In genomic region chr5:16570121-16570815, GRCh38 we compare ENCODE assay signal across 20 cellular contexts. TPM values are rescaled to one million over a fixed set of nuclear protein-coding genes. Genes with fewer than 3 reads are reported as not detected.
A peak's percentile ranks its signal among the peaks of the same experiment; 100 is the strongest.
DNase-seq lines count a peak whose midpoint lies in the region; ATAC-seq, FAIRE-seq and TF ChIP-seq lines count a peak whose summit lies in the region.
"Had no signal": no experiment of that assay in that cellular context is flagged by ENCODE, and none has a peak within 500 bp of the region (broad histone marks: within the 10 kb centered on the region; RNA-seq: fewer than 3 reads in every experiment).

No MANE protein-coding gene starts in this region.

- 72% methylated on average over 3 of the region's 3 CpGs for WGBS in SK-N-SH (ENCODE audit: low lambda C conversion rate)

- H2AFZ ChIP-seq in SK-N-SH (ENCODE audit: low read depth) (no peak overlapping the region), fibroblast of lung (ENCODE audit: low read length) (no peak overlapping the region)
- H2AFZ ChIP-seq: parathyroid adenoma had no signal

- POLR2A ChIA-PET in SK-N-SH (lab: Yijun Ruan, JAX): no interaction called here

- peak; percentile 18 for DNase-seq in SK-N-SH
- no peak for DNase-seq in SK-N-MC (ENCODE audit: low read depth, low spot score)
- peak; percentile 34 to 62 for DNase-seq in fibroblast of lung (ENCODE audit: low read depth in 2 of 2)
- DNase-seq in substantia nigra (lab: John Stamatoyannopoulos, UW): no peak
- no peak for DNase-seq in GM12891 (ENCODE audit: insufficient read length, low spot score)
- no peak for DNase-seq in hypothalamus (lab: John Stamatoyannopoulos, UW)
- DNase-seq in tibial artery: no peak
- DNase-seq: activated CD4-positive, CD25-positive, alpha-beta regulatory T cell; mammary epithelial cell; naive thymus-derived CD8-positive, alpha-beta T cell; NCI-H1694 treated with DMSO at 0.1 percent for 48 hours; NCI-H446; NK-92 treated with Interleukin-12 subunit alpha and Interleukin-12 subunit beta, amount 100 ng/mL, for 24 hours; small intestine; T-helper 2 cell had no signal

- no peaks in the 10 kb centered on the region; the same call in 1 of the 2 replicates for H3K27me3 ChIP-seq in SK-N-SH (ENCODE audit: insufficient read depth)
- peaks cover 4% of the 10 kb centered on the region for H3K27me3 ChIP-seq in fibroblast of lung (ENCODE audit: control insufficient read depth, insufficient read depth, low read length)
- no peaks in the 10 kb centered on the region for H3K27me3 ChIP-seq in tibial artery

- CTCF ChIA-PET in SK-N-SH (lab: Yijun Ruan, JAX): interaction anchor here (1.1 to 2.8 kb wide), 4 partner anchors 17 to 96 kb away, joined by 3 to 9 read pairs (median 6); no protein-coding TSS in a partner anchor

- H3K36me3 ChIP-seq in SK-N-SH (replicated peaks in 1 of 2; ENCODE audit: control insufficient read depth in 1 of 2, insufficient read depth in 2 of 2, low read length in 1 of 2): no peaks in the 10 kb centered on the region
- H3K36me3 ChIP-seq in SK-N-MC (ENCODE audit: insufficient read depth, low read length): no peaks in the 10 kb centered on the region
- H3K36me3 ChIP-seq in fibroblast of lung (ENCODE audit: control insufficient read depth, insufficient read depth, low read length): no peaks in the 10 kb centered on the region
- H3K36me3 ChIP-seq in tibial artery: no peaks in the 10 kb centered on the region

- H3K4me2 ChIP-seq in SK-N-SH: no peak overlapping the region
- H3K4me2 ChIP-seq in fibroblast of lung (ENCODE audit: extremely low read depth, insufficient read depth, low read length): no peak overlapping the region

- ATAC-seq in SK-N-SH treated with all-trans-retinoic acid at 6 μM for 48 hours: no peak
- ATAC-seq: HepG2; naive thymus-derived CD8-positive, alpha-beta T cell had no signal

- H4K20me1 ChIP-seq in SK-N-SH (ENCODE audit: insufficient read depth) (no peaks in the 10 kb centered on the region), fibroblast of lung (ENCODE audit: control insufficient read depth, extremely low read depth, insufficient read depth, low read length) (no peaks in the 10 kb centered on the region)

- H3K9me2 ChIP-seq in SK-N-SH: no peaks in the 10 kb centered on the region

- TF ChIP-seq EP300 in SK-N-SH (IDR thresholded peaks at IDR 0.05; ENCODE audit: borderline replicate concordance in 1 of 2, low read depth in 1 of 2, low read length in 1 of 2): peak in 1 of 2 experiments; percentile 41; a peak in 1 of 4 replicates

- H3F3A ChIP-seq in SK-N-SH (replicated peaks; ENCODE audit: insufficient read depth): peaks cover 15% of the 10 kb centered on the region

- H3K4me1 ChIP-seq in SK-N-SH (ENCODE audit: control insufficient read depth in 1 of 2, insufficient read depth in 2 of 2, low read depth in 1 of 2, low read length in 1 of 2): peaks cover 6 to 17% of the 10 kb centered on the region in 2 experiments; a peak in 3 of 4 replicates
- no peaks in the 10 kb centered on the region for H3K4me1 ChIP-seq in fibroblast of lung (ENCODE audit: control insufficient read depth, extremely low read depth, insufficient read depth, low read length)
- peaks cover 0 to 9% (median 7%) of the 10 kb centered on the region in 4 donors for H3K4me1 ChIP-seq in tibial artery

- H3K4me3 ChIP-seq in SK-N-SH (ENCODE audit: low read depth in 2 of 2, low read length in 1 of 2): no peak overlapping the region
- no peak overlapping the region for H3K4me3 ChIP-seq in SK-N-MC
- H3K4me3 ChIP-seq in fibroblast of lung (replicated peaks in 1 of 4; ENCODE audit: control extremely low read depth in 1 of 4, insufficient read depth in 1 of 4, low read depth in 3 of 4, low read length in 4 of 4): no peak overlapping the region
- H3K4me3 ChIP-seq in tibial artery: no peak overlapping the region

- TF ChIP-seq CTCF in SK-N-SH (IDR thresholded peaks at IDR 0.05): no peak
- TF ChIP-seq CTCF in fibroblast of lung (conservative IDR thresholded peaks at IDR 0.05 in 1 of 2, IDR thresholded peaks at IDR 0.05 in 1 of 2; ENCODE audit: low read depth in 1 of 2, low read length in 2 of 2): no peak
- TF ChIP-seq CTCF in tibial artery (IDR thresholded peaks at IDR 0.05): no peak

- FAIRE-seq in GM12891 (lab: Jason Lieb, UNC): no peak
- FAIRE-seq: endometrium, HepG2, small intestine had no signal

- intact Hi-C loops in tibial artery (cut with DNase I; ENCODE audit: low total_unique reads): no loop called here

- H3K9me3 ChIP-seq in SK-N-SH (no peaks in the 10 kb centered on the region), SK-N-MC (ENCODE audit: low read depth, low read length) (no peaks in the 10 kb centered on the region), fibroblast of lung (ENCODE audit: control insufficient read depth, insufficient read depth, low read depth, low read length) (no peaks in the 10 kb centered on the region), tibial artery (no peaks in the 10 kb centered on the region)

- H3K79me2 ChIP-seq in SK-N-SH (ENCODE audit: insufficient read depth) (no peaks in the 10 kb centered on the region), fibroblast of lung (ENCODE audit: control insufficient read depth, insufficient read depth, low read length) (no peaks in the 10 kb centered on the region)
- H3K79me2 ChIP-seq: parathyroid adenoma had no signal

- H3K27ac ChIP-seq in SK-N-SH (ENCODE audit: low read depth in 2 of 2, low read length in 1 of 2): peak overlapping the region in 1 of 2 experiments; percentile 37; a peak in 2 of 4 replicates
- H3K27ac ChIP-seq in SK-N-MC: peak overlapping the region; percentile 39; the same call in 1 of the 2 replicates
- no peak overlapping the region for H3K27ac ChIP-seq in fibroblast of lung (ENCODE audit: insufficient read depth, low read length)
- H3K27ac ChIP-seq in substantia nigra (ENCODE audit: low read depth, low read length, poor library complexity, severe bottlenecking): peak overlapping the region; percentile 96
- H3K27ac ChIP-seq in tibial artery: no peak overlapping the region
- H3K27ac ChIP-seq: 22Rv1, parathyroid adenoma had no signal

- TF ChIP-seq RAD21 in SK-N-SH (IDR thresholded peaks at IDR 0.05; ENCODE audit: low read length): no peak

- no peak overlapping the region for H3K9ac ChIP-seq in SK-N-SH
- no peak overlapping the region for H3K9ac ChIP-seq in SK-N-MC (ENCODE audit: insufficient read length)
- H3K9ac ChIP-seq in fibroblast of lung (ENCODE audit: insufficient read depth, low read length): no peak overlapping the region
- H3K9ac ChIP-seq: parathyroid adenoma had no signal

- TF ChIP-seq POLR2A in GM12891 (IDR thresholded peaks at IDR 0.05; ENCODE audit: low read depth, low read length): no peak

TF ChIP-seq in SK-N-SH, 30 proteins besides CTCF, POLR2A, EP300 and RAD21:
- TF ChIP-seq GATA2 (CRISPR knock-in tag; IDR thresholded peaks at IDR 0.05): peak; percentile 27; the same call in 1 of the 2 replicates
- no peak for TF ChIP-seq NFIC (IDR thresholded peaks at IDR 0.05; ENCODE audit: borderline replicate concordance)
- no peak for TF ChIP-seq POLR2AphosphoS5 (IDR thresholded peaks at IDR 0.05; ENCODE audit: low read depth, low read length)
- 0 out of 2 replicates have a peak, but pooled peaks have one; percentile 16 for TF ChIP-seq JUND (IDR thresholded peaks at IDR 0.05)
TF ChIP-seq in SK-N-SH: peak in this region for 2.

TF ChIP-seq in SK-N-SH treated with all-trans-retinoic acid at 6 μM for 48 hours, 23 proteins besides CTCF, POLR2A, EP300 and RAD21 (continues in another document):
- TF ChIP-seq CSDC2 (CRISPR knock-in tag; IDR thresholded peaks at IDR 0.05) (no peak), GLIS3 (CRISPR knock-in tag; IDR thresholded peaks at IDR 0.05) (no peak), ZNF70 (CRISPR knock-in tag; IDR thresholded peaks at IDR 0.05) (no peak), CREB5 (CRISPR knock-in tag; IDR thresholded peaks at IDR 0.05; ENCODE audit: low read depth) (no peak), PPARA (CRISPR knock-in tag; IDR thresholded peaks at IDR 0.05; ENCODE audit: borderline replicate concordance) (no peak)

TF ChIP-seq in GM12891, 5 proteins besides CTCF, POLR2A, EP300 and RAD21:
- TF ChIP-seq SPI1 (IDR thresholded peaks at IDR 0.05; ENCODE audit: low read depth, low read length) (no peak), TAF1 (IDR thresholded peaks at IDR 0.05; ENCODE audit: low read depth, low read length) (no peak), POLR2AphosphoS5 (IDR thresholded peaks at IDR 0.05; ENCODE audit: low read depth, low read length) (no peak), PAX5 (IDR thresholded peaks at IDR 0.05; ENCODE audit: insufficient read depth, low read length, severe bottlenecking) (no peak), POU2F2 (IDR thresholded peaks at IDR 0.05; ENCODE audit: low read depth, low read length) (no peak)
TF ChIP-seq in GM12891: peak in this region for 0.

RNA-seq across cellular contexts. Expression of gene RETREG1, which starts 46.5 kb away (rescaled TPM):
- polyA plus RNA-seq in SK-N-SH (2012; rRNA removed) (0.43 and 0.89 TPM in 2 replicates), fibroblast of lung (0.19 and 0.41 TPM in 2 replicates)
- 0.81 and 0.92 TPM in 2 replicates for polyA plus RNA-seq in SK-N-SH (2012; cell fraction: cytosol; rRNA removed)
- polyA plus RNA-seq in SK-N-SH (2012; cell fraction: nucleus; rRNA removed): 0.52 and 1.1 TPM in 2 replicates
- total RNA-seq in fibroblast of lung: 0.51 and 0.99 TPM in 2 replicates
- polyA plus RNA-seq in fibroblast of lung (2012): 0.08 and 0.36 TPM in 2 replicates
- polyA minus RNA-seq in fibroblast of lung (ENCODE audit: low replicate concordance): 0.20 and 0.30 TPM in 2 replicates
- 1.0 TPM for polyA plus RNA-seq in GM12891 (2012; ENCODE audit: low read depth, missing spikeins)
- total RNA-seq: HepG2 had no signal

Comparison
In these comparisons a context has a peak if more than half of its experiments do, and no peak if none do; other contexts are left out.
1. DNase-seq: peak in SK-N-SH (single experiment) and fibroblast of lung (2 of 2); none in SK-N-MC (single experiment), substantia nigra (0 of 49), GM12891 (single experiment), hypothalamus (0 of 51) and tibial artery (0 of 2).
2. H3K27ac ChIP-seq: peak in SK-N-MC (single experiment) and substantia nigra (single experiment); none in fibroblast of lung (single experiment) and tibial artery (0 of 2).